ENCODE assay signal across 23 cellular contexts in the genomic region with DNA sequence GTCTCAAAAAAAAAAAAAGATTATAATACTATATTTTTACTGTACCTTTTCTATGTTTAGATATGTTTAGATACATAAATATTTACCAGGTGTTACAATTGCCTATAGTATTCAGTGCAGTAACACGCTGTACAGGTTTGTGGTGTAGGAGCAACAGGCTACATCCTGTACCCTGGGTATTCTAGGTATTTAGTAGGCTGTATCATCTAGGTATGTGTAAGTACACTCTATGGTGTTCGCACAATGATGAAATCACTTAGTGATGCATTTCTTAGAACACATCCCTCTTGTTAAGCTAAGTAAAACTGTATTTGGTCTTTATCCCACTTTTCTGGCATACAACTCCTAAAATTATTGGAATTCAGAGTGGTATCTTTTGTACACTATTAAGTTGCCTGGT.
"Had no signal": no experiment of that assay in that cellular context is flagged by ENCODE, and none has a peak within 500 bp of the region (broad histone marks: within the 10 kb centered on the region; RNA-seq: fewer than 3 reads in every experiment).

No MANE protein-coding gene starts in this region.

- H3K36me3 ChIP-seq: colonic mucosa, gastrocnemius medialis, lower lobe of right lung, ovary, sigmoid colon, spleen, stomach, thyroid gland, vagina had no signal

- H3K4me3 ChIP-seq: colonic mucosa, gastrocnemius medialis, lower lobe of right lung, ovary, psoas muscle, sigmoid colon, spleen, stomach, thyroid gland, vagina had no signal

- H3K9me3 ChIP-seq: colonic mucosa, gastrocnemius medialis, ovary, sigmoid colon, stomach, thyroid gland, vagina had no signal

- DNase-seq: colonic mucosa; effector CD8-positive, alpha-beta T cell; endodermal cell; erythroblast; gastrocnemius medialis; head of caudate nucleus; left ventricle myocardium superior; lower lobe of right lung; natural killer cell; occipital lobe; ovary; psoas muscle; right cardiac atrium; sigmoid colon; spleen; stimulated activated CD4-positive, alpha-beta T cell treated with anti-CD3 and anti-CD28 coated beads, Interleukin-4, amount 100 ng/mL, for 4 hours; stimulated activated naive B cell treated with anti-CD40 and anti-IgM and Interleukin-4, amounts not matched to agents 10 μg/mL and 1 μg/mL and 100 μg/mL, for 72 hours; stomach; thyroid gland had no signal

- H3K27ac ChIP-seq: colonic mucosa, gastrocnemius medialis, lower lobe of right lung, ovary, psoas muscle, sigmoid colon, spleen, stomach, thyroid gland, vagina had no signal

- H3K4me3 Mint-ChIP-seq: dendritic cell treated with granulocyte-macrophage colony-stimulating factor and Interleukin-4, amounts not matched to agents 40 ng/mL and 50 ng/mL, for 4 days; endodermal cell; memory B cell; natural killer cell; stimulated activated naive B cell treated with anti-CD40 and anti-IgM and Interleukin-4, amounts not matched to agents 10 μg/mL and 1 μg/mL and 100 μg/mL, for 72 hours had no signal

- H3K27me3 ChIP-seq: colonic mucosa, gastrocnemius medialis, ovary, sigmoid colon, spleen, stomach, thyroid gland, vagina had no signal

- H3K4me1 ChIP-seq: colonic mucosa, gastrocnemius medialis, psoas muscle, sigmoid colon, thyroid gland, vagina had no signal

- H3K27me3 Mint-ChIP-seq: dendritic cell treated with granulocyte-macrophage colony-stimulating factor and Interleukin-4, amounts not matched to agents 40 ng/mL and 50 ng/mL, for 4 days; memory B cell; stimulated activated naive B cell treated with anti-CD40 and anti-IgM and Interleukin-4, amounts not matched to agents 10 μg/mL and 1 μg/mL and 100 μg/mL, for 72 hours had no signal

- FAIRE-seq: keratinocyte had no signal

- ATAC-seq: gastrocnemius medialis; left ventricle myocardium superior; lower lobe of right lung; natural killer cell; psoas muscle; right cardiac atrium; stimulated activated naive B cell treated with anti-CD40 and anti-IgM and Interleukin-4, amounts not matched to agents 10 μg/mL and 1 μg/mL and 100 μg/mL, for 72 hours had no signal

- H3K27ac Mint-ChIP-seq: dendritic cell treated with granulocyte-macrophage colony-stimulating factor and Interleukin-4, amounts not matched to agents 40 ng/mL and 50 ng/mL, for 4 days; endodermal cell; memory B cell; natural killer cell; stimulated activated naive B cell treated with anti-CD40 and anti-IgM and Interleukin-4, amounts not matched to agents 10 μg/mL and 1 μg/mL and 100 μg/mL, for 72 hours had no signal

- H3K9me3 Mint-ChIP-seq: dendritic cell treated with granulocyte-macrophage colony-stimulating factor and Interleukin-4, amounts not matched to agents 40 ng/mL and 50 ng/mL, for 4 days; memory B cell; natural killer cell; stimulated activated naive B cell treated with anti-CD40 and anti-IgM and Interleukin-4, amounts not matched to agents 10 μg/mL and 1 μg/mL and 100 μg/mL, for 72 hours had no signal

- H3K36me3 Mint-ChIP-seq: memory B cell; natural killer cell; stimulated activated naive B cell treated with anti-CD40 and anti-IgM and Interleukin-4, amounts not matched to agents 10 μg/mL and 1 μg/mL and 100 μg/mL, for 72 hours had no signal
